ENCODE assay signal across 8 cellular contexts in the genomic region with DNA sequence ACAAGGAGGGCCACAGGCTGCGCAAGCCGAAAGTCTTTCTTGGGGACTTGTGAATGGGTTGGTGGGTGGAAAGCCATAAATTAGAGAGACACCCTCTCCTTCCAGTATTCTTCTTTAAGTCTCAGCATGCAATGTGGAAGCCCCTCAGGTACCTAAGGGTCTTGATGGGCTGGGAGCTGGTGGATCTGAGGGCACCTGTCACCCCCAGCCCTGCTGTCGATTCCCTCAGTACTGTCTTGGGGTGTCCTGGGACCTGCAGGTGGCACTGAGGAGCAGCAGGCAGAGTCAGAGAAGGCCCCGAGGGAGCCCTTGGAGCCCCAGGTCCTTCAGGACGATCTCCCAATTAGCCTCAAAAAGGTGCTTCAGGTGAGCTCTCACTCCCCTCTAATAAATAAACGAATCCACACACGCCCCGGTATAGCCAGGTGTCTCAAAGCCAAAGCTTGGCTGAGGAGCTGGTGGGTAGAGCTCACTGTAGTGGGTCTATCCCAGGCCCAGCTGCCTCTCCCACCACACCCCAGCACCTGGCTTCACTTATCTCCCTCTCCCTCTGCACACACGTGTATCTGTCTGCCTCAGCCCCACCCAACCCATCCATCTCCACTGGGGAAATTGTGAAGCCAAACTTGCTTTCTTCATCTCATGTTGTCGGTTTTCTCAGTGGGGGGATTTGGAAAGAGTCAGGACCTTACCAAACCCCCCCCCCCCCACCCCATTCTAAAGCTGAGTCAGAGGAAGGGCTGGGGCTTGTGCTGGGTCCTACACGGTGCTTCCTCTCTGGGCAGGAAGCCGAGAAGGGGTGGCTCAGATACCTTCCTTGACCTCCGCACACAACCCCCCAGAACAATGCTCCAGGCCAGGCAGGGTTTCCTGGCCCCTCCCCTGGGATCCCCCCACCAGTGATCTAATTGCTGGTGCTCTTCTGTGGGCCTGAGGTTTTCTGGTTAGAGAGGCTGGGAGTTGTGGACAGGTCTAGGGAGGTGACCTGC. TPM values are rescaled to one million over a fixed set of nuclear protein-coding genes. Genes with fewer than 3 reads are reported as not detected.
DNase-seq lines count a peak whose midpoint lies in the region; ATAC-seq, FAIRE-seq and TF ChIP-seq lines count a peak whose summit lies in the region.

No MANE protein-coding gene starts in this region.

- no peak overlapping the region for H3K27ac ChIP-seq in iPS-18a (ENCODE audit: low read length)

- DNase-seq in NCI-H2171 (lab: John Stamatoyannopoulos, UW) (peak; percentile 32), epidermal melanocyte (ENCODE audit: insufficient read length, low spot score) (no peak), globus pallidus (ENCODE audit: low spot score) (no peak), GM12892 (ENCODE audit: insufficient read length) (no peak)
- no peak for DNase-seq in activated naive CD8-positive, alpha-beta T cell treated with anti-CD3 and anti-CD28 coated beads, Interleukin-2, amount 10 ng/mL, durations not matched to agents 7 days and 5 days
- no peak for DNase-seq in stimulated activated naive B cell treated with anti-CD40 and anti-IgM and Interleukin-4, amounts not matched to agents 10 μg/mL and 1 μg/mL and 100 μg/mL, for 72 hours

- no peaks in the 10 kb centered on the region for H3K27me3 Mint-ChIP-seq in activated naive CD8-positive, alpha-beta T cell treated with anti-CD3 and anti-CD28 coated beads, Interleukin-2, amount 10 ng/mL, durations not matched to agents 7 days and 5 days
- H3K27me3 Mint-ChIP-seq in stimulated activated naive B cell treated with anti-CD40 and anti-IgM and Interleukin-4, amounts not matched to agents 10 μg/mL and 1 μg/mL and 100 μg/mL, for 72 hours = no peaks in the 10 kb centered on the region

- H3K27ac Mint-ChIP-seq in activated naive CD8-positive, alpha-beta T cell treated with anti-CD3 and anti-CD28 coated beads, Interleukin-2, amount 10 ng/mL, durations not matched to agents 7 days and 5 days = peak overlapping the region; percentile 77
- no peak overlapping the region for H3K27ac Mint-ChIP-seq in stimulated activated naive B cell treated with anti-CD40 and anti-IgM and Interleukin-4, amounts not matched to agents 10 μg/mL and 1 μg/mL and 100 μg/mL, for 72 hours

- no peaks in the 10 kb centered on the region for H3K9me3 ChIP-seq in iPS-18a (ENCODE audit: control insufficient read depth, low read depth, low read length)

- peaks cover 10% of the 10 kb centered on the region for H3K4me1 ChIP-seq in iPS-18a (ENCODE audit: control insufficient read depth, low read depth, low read length)

- FAIRE-seq in GM12892 (lab: Jason Lieb, UNC) = no peak

- no peak for ATAC-seq in activated naive CD8-positive, alpha-beta T cell treated with anti-CD3 and anti-CD28 coated beads, Interleukin-2, amount 10 ng/mL, durations not matched to agents 7 days and 5 days (ENCODE audit: low read depth)
- no peak for ATAC-seq in stimulated activated naive B cell treated with anti-CD40 and anti-IgM and Interleukin-4, amounts not matched to agents 10 μg/mL and 1 μg/mL and 100 μg/mL, for 72 hours (replicated peaks)

- H3K9ac ChIP-seq in iPS-18a (ENCODE audit: low read length) = no peak overlapping the region

- peak overlapping the region; percentile 74 for H3K4me3 ChIP-seq in iPS-18a (ENCODE audit: low read length)

- peaks cover 1% of the 10 kb centered on the region for H3K36me3 Mint-ChIP-seq in activated naive CD8-positive, alpha-beta T cell treated with anti-CD3 and anti-CD28 coated beads, Interleukin-2, amount 10 ng/mL, durations not matched to agents 7 days and 5 days
- peaks cover 20 to 21% of the 10 kb centered on the region in 2 donors for H3K36me3 Mint-ChIP-seq in stimulated activated naive B cell treated with anti-CD40 and anti-IgM and Interleukin-4, amounts not matched to agents 10 μg/mL and 1 μg/mL and 100 μg/mL, for 72 hours

- no peak for TF ChIP-seq POLR2A in GM12892 (IDR thresholded peaks at IDR 0.05; ENCODE audit: low read depth, low read length)

- H3K4me3 Mint-ChIP-seq in activated naive CD8-positive, alpha-beta T cell treated with anti-CD3 and anti-CD28 coated beads, Interleukin-2, amount 10 ng/mL, durations not matched to agents 7 days and 5 days = peak overlapping the region; percentile 88
- H3K4me3 Mint-ChIP-seq in stimulated activated naive B cell treated with anti-CD40 and anti-IgM and Interleukin-4, amounts not matched to agents 10 μg/mL and 1 μg/mL and 100 μg/mL, for 72 hours = peak overlapping the region; percentile 86

- H3K36me3 ChIP-seq in iPS-18a (ENCODE audit: control insufficient read depth, low read depth, low read length) = peaks cover 2% of the 10 kb centered on the region

- TF ChIP-seq CTCF in GM12872 (IDR thresholded peaks at IDR 0.05; ENCODE audit: insufficient read depth, low read depth, low read length) = peak; percentile 59

- no peaks in the 10 kb centered on the region for H3K9me3 Mint-ChIP-seq in activated naive CD8-positive, alpha-beta T cell treated with anti-CD3 and anti-CD28 coated beads, Interleukin-2, amount 10 ng/mL, durations not matched to agents 7 days and 5 days
- H3K9me3 Mint-ChIP-seq in stimulated activated naive B cell treated with anti-CD40 and anti-IgM and Interleukin-4, amounts not matched to agents 10 μg/mL and 1 μg/mL and 100 μg/mL, for 72 hours = no peaks in the 10 kb centered on the region

- peaks cover 23% of the 10 kb centered on the region for H3K27me3 ChIP-seq in iPS-18a (ENCODE audit: control insufficient read depth, insufficient read depth, low read length)

- POLR2A ChIA-PET in activated naive CD8-positive, alpha-beta T cell treated with anti-CD3 and anti-CD28 coated beads, Interleukin-2, amount 10 ng/mL, durations not matched to agents 7 days and 5 days (lab: Charles Lee) = interaction anchor here (1.2 kb wide), 1 partner anchor 116 kb away, joined by 3 read pairs; a partner anchor contains a TSS

- peaks cover 23% of the 10 kb centered on the region for H3K4me1 Mint-ChIP-seq in activated naive CD8-positive, alpha-beta T cell treated with anti-CD3 and anti-CD28 coated beads, Interleukin-2, amount 10 ng/mL, durations not matched to agents 7 days and 5 days
- peaks cover 25 to 34% of the 10 kb centered on the region in 2 donors for H3K4me1 Mint-ChIP-seq in stimulated activated naive B cell treated with anti-CD40 and anti-IgM and Interleukin-4, amounts not matched to agents 10 μg/mL and 1 μg/mL and 100 μg/mL, for 72 hours

RNA-seq across cellular contexts. Expression of a gene that starts 1.6 kb away (rescaled TPM):
- total RNA-seq in activated naive CD8-positive, alpha-beta T cell treated with anti-CD3 and anti-CD28 coated beads, Interleukin-2, amount 10 ng/mL, durations not matched to agents 7 days and 5 days = 10 to 100 TPM; 37.0 to 37.3 TPM
- 6.3 TPM for polyA plus RNA-seq in GM12892 (2012; ENCODE audit: missing spikeins)

RNA-seq across cellular contexts. Expression of a gene that starts 10.8 kb away (rescaled TPM):
- total RNA-seq in activated naive CD8-positive, alpha-beta T cell treated with anti-CD3 and anti-CD28 coated beads, Interleukin-2, amount 10 ng/mL, durations not matched to agents 7 days and 5 days = 1 to 10 TPM; 7.9 to 8.1 TPM
- 5.2 TPM for polyA plus RNA-seq in GM12892 (2012; ENCODE audit: missing spikeins)

RNA-seq across cellular contexts. Expression of a gene that starts 19.1 kb away (rescaled TPM):
- total RNA-seq in activated naive CD8-positive, alpha-beta T cell treated with anti-CD3 and anti-CD28 coated beads, Interleukin-2, amount 10 ng/mL, durations not matched to agents 7 days and 5 days = not detected
- not detected for polyA plus RNA-seq in GM12892 (2012; ENCODE audit: missing spikeins)

RNA-seq across cellular contexts. Expression of a gene that starts 19.1 kb away (rescaled TPM):
- total RNA-seq in activated naive CD8-positive, alpha-beta T cell treated with anti-CD3 and anti-CD28 coated beads, Interleukin-2, amount 10 ng/mL, durations not matched to agents 7 days and 5 days = 1 to 10 TPM in 1 of 2 experiments, under 1 TPM in 1; 0.91 to 1.4 TPM
- polyA plus RNA-seq in GM12892 (2012; ENCODE audit: missing spikeins) = not detected

RNA-seq across cellular contexts. Expression of a gene that starts 25.9 kb away (rescaled TPM):
- total RNA-seq in activated naive CD8-positive, alpha-beta T cell treated with anti-CD3 and anti-CD28 coated beads, Interleukin-2, amount 10 ng/mL, durations not matched to agents 7 days and 5 days = 1 to 10 TPM; 3.6 to 4.2 TPM
- 4.3 TPM for polyA plus RNA-seq in GM12892 (2012; ENCODE audit: missing spikeins)
